ENCODE assay signal across 8 cellular contexts in genomic region chr6:27605401-27606342, GRCh38.
DNase-seq lines count a peak whose midpoint lies in the region; ATAC-seq, FAIRE-seq and TF ChIP-seq lines count a peak whose summit lies in the region.

No MANE protein-coding gene starts in this region.

- H2AFZ ChIP-seq in ACC112 (ENCODE audit: low read length, unreplicated experiment) = peak overlapping the region; percentile 97

- peak overlapping the region; percentile 52 for H3K27ac ChIP-seq in ACC112 (ENCODE audit: low read depth, low read length)
- H3K27ac ChIP-seq in RWPE2 (ENCODE audit: poor library complexity, severe bottlenecking) = peak overlapping the region; percentile 27

- in situ Hi-C loops in GM13976 (cut with MboI; ENCODE audit: low sequenced_read_pairs, unreplicated experiment) = no loop called here

- H3K4me1 ChIP-seq in ACC112 (ENCODE audit: control insufficient read depth, insufficient read depth, low read length, unreplicated experiment) (peaks cover 3% of the 10 kb centered on the region), RWPE2 (ENCODE audit: insufficient read depth, poor library complexity, severe bottlenecking) (peaks cover 11% of the 10 kb centered on the region)

- no peaks in the 10 kb centered on the region for H3K79me2 ChIP-seq in ACC112 (ENCODE audit: control insufficient read depth, insufficient read depth, low read length, unreplicated experiment)

- H3K4me3 ChIP-seq in ACC112 (ENCODE audit: low read depth, low read length) (peak overlapping the region; percentile 94), RWPE2 (ENCODE audit: severe bottlenecking) (peak overlapping the region; percentile 43)

- TF ChIP-seq CTCF in GM13976 (IDR thresholded peaks at IDR 0.05; ENCODE audit: borderline replicate concordance, control extremely low read depth, extremely low read depth, insufficient read depth, missing control alignments) (no peak), RWPE2 (IDR thresholded peaks at IDR 0.05; ENCODE audit: poor library complexity, severe bottlenecking) (no peak)

- ATAC-seq in RWPE2 (ENCODE audit: low read depth) (peak; percentile 71), GM19023 (IDR thresholded peaks at IDR 0.05; ENCODE audit: unreplicated experiment) (no peak)

- 0 out of 2 replicates have a peak, but pooled peaks cover under 1% of the 10 kb centered on the region for H3K27me3 ChIP-seq in ACC112 (ENCODE audit: insufficient read depth, low read length)
- no peaks in the 10 kb centered on the region for H3K27me3 ChIP-seq in RWPE2 (ENCODE audit: insufficient read depth, poor library complexity, severe bottlenecking)

- no peaks in the 10 kb centered on the region for H3K9me3 ChIP-seq in RWPE2 (ENCODE audit: severe bottlenecking)

- peak; percentile 68 for DNase-seq in GM13976 (ENCODE audit: low spot score)
- peak; percentile 66 for DNase-seq in RWPE2 (ENCODE audit: low spot score)
- peak; percentile 78 for DNase-seq in fibroblast of gingiva (ENCODE audit: low read depth)
- peak; percentile 72 for DNase-seq in urothelium cell line (ENCODE audit: low spot score)
- DNase-seq in hypothalamus (lab: John Stamatoyannopoulos, UW) = no peak
- DNase-seq in DMS153 (lab: John Stamatoyannopoulos, UW) = no peak

- FAIRE-seq in urothelium cell line (lab: Jason Lieb, UNC) = no peak

- H3K36me3 ChIP-seq in ACC112 (ENCODE audit: insufficient read depth, low read length) (no peaks in the 10 kb centered on the region), RWPE2 (ENCODE audit: low read depth) (no peaks in the 10 kb centered on the region)

Comparison
In these comparisons a context has a peak if more than half of its experiments do, and no peak if none do; other contexts are left out.
1. DNase-seq: peak in GM13976 (single experiment), RWPE2 (single experiment), fibroblast of gingiva (single experiment) and urothelium cell line (single experiment); none in hypothalamus (0 of 51) and DMS153 (single experiment).